ENCODE assay signal across 8 cellular contexts in genomic region chr11:13668957-13669521, GRCh38. TPM values are rescaled to one million over a fixed set of nuclear protein-coding genes. Genes with fewer than 3 reads are reported as not detected.
DNase-seq lines count a peak whose midpoint lies in the region; ATAC-seq and TF ChIP-seq lines count a peak whose summit lies in the region.

No MANE protein-coding gene starts in this region.

- peak overlapping the region; percentile 81 to 85 for H3K27ac ChIP-seq in tibial artery

- H3K36me3 ChIP-seq in tibial artery: no peaks in the 10 kb centered on the region

- ATAC-seq in HG03039 (IDR thresholded peaks at IDR 0.05; ENCODE audit: unreplicated experiment): peak; percentile 14
- ATAC-seq in omental fat pad (ENCODE audit: low FRiP score): peak; percentile 37

- TF ChIP-seq CTCF in omental fat pad (IDR thresholded peaks at IDR 0.05): no peak
- TF ChIP-seq CTCF in tibial artery (IDR thresholded peaks at IDR 0.05): no peak

- peaks cover 0 to 18% (median 12%) of the 10 kb centered on the region in 4 donors for H3K4me1 ChIP-seq in tibial artery

- no peaks in the 10 kb centered on the region for H3K9me3 ChIP-seq in tibial artery

- H3K27me3 ChIP-seq in tibial artery: no peaks in the 10 kb centered on the region

- intact Hi-C loops in tibial artery (cut with DNase I; ENCODE audit: low total_unique reads): no loop called here

- DNase-seq in activated gamma-delta T cell treated with Interleukin-2 at 50 U/mL for 16 hours (peak; percentile 52), activated gamma-delta T cell (lab: John Stamatoyannopoulos, UW) (no peak), NCI-H774 (lab: John Stamatoyannopoulos, UW) (peak; percentile 31), fibroblast of gingiva (ENCODE audit: low read depth) (peak; percentile 6), omental fat pad (ENCODE audit: low spot score) (no peak), tibial artery (peak in 1 of 2 donors; percentile 28)
- DNase-seq in activated T-cell treated with anti-CD3 and anti-CD28 coated beads, Interleukin-2, amount 50 U/mL, for 1 hour: peak; percentile 66

- H3K4me3 ChIP-seq in tibial artery: peak overlapping the region; percentile 68 to 72

RNA-seq across cellular contexts. Expression of gene FAR1, which starts 0.6 kb away (rescaled TPM):
- 10 to 100 TPM; 35.4 to 56.8 (median 45.4) TPM for total RNA-seq in omental fat pad

Comparison
In these comparisons a context has a peak if more than half of its experiments do, and no peak if none do; other contexts are left out.
1. DNase-seq: peak in activated gamma-delta T cell treated with Interleukin-2 at 50 U/mL for 16 hours (single experiment), NCI-H774 (single experiment), activated T-cell treated with anti-CD3 and anti-CD28 coated beads, Interleukin-2, amount 50 U/mL, for 1 hour (single experiment) and fibroblast of gingiva (single experiment); none in activated gamma-delta T cell (single experiment) and omental fat pad (single experiment).